In genomic region chr22:26406118-26406517, GRCh38 we compare ENCODE assay signal across 14 cellular contexts. TPM values are rescaled to one million over a fixed set of nuclear protein-coding genes. Genes with fewer than 3 reads are reported as not detected.
DNase-seq lines count a peak whose midpoint lies in the region; ATAC-seq lines count a peak whose summit lies in the region.
"Had no signal": no experiment of that assay in that cellular context is flagged by ENCODE, and none has a peak within 500 bp of the region (broad histone marks: within the 10 kb centered on the region; RNA-seq: fewer than 3 reads in every experiment).

No MANE protein-coding gene starts in this region.

- H3K4me2 ChIP-seq in Karpas-422 (ENCODE audit: low read depth, low read length, poor library complexity, severe bottlenecking): no peak overlapping the region
- H3K4me2 ChIP-seq: KMS-11, neural progenitor cell had no signal

- H3K9ac ChIP-seq in Karpas-422 (ENCODE audit: low read length): no peak overlapping the region
- H3K9ac ChIP-seq: KMS-11, neural progenitor cell had no signal

- H3K4me3 ChIP-seq in Karpas-422 (ENCODE audit: low read length): no peak overlapping the region
- H3K4me3 ChIP-seq: breast epithelium, neural progenitor cell had no signal

- no peak overlapping the region for H2AFZ ChIP-seq in Karpas-422 (ENCODE audit: low read length)
- H2AFZ ChIP-seq: neural progenitor cell had no signal

- H3K79me2 ChIP-seq in Karpas-422 (ENCODE audit: low read length): no peaks in the 10 kb centered on the region

- H3K9me3 ChIP-seq in Karpas-422 (ENCODE audit: low read length): no peaks in the 10 kb centered on the region
- H3K9me3 ChIP-seq: breast epithelium had no signal

- H3K27me3 ChIP-seq in Karpas-422 (ENCODE audit: low read length): no peaks in the 10 kb centered on the region

- peaks cover 12% of the 10 kb centered on the region for H3K4me1 ChIP-seq in Karpas-422 (ENCODE audit: low read length)
- H3K4me1 ChIP-seq: breast epithelium had no signal

- ATAC-seq in HG03469 (IDR thresholded peaks at IDR 0.05; ENCODE audit: unreplicated experiment): no peak

- no peaks in the 10 kb centered on the region for H3K36me3 ChIP-seq in Karpas-422 (ENCODE audit: insufficient read depth, low read length)
- H3K36me3 ChIP-seq: breast epithelium, neural progenitor cell had no signal

- DNase-seq in NCI-H1417 (lab: John Stamatoyannopoulos, UW) (peak in 2 of 3 experiments; percentile 1 to 13), NCI-H1417 treated with DMSO at 0.1 percent for 48 hours (lab: John Stamatoyannopoulos, UW) (no peak), Karpas-422 (peak; percentile 78), RKO (ENCODE audit: low spot score) (peak; percentile 40), hepatic stellate cell (ENCODE audit: low spot score) (peak; percentile 12), SK-N-DZ (ENCODE audit: low spot score) (no peak)
- no peak for DNase-seq in effector CD4-positive, alpha-beta T cell
- DNase-seq: activated CD4-positive, alpha-beta T cell treated with anti-CD3 and anti-CD28 coated beads for 4 hours; activated effector memory CD4-positive, alpha-beta T cell treated with Interleukin-2 at 50 U/mL for 16 hours; hippocampal formation had no signal

- no peak overlapping the region for H3K27ac ChIP-seq in Karpas-422 (ENCODE audit: low read length)
- H3K27ac ChIP-seq: breast epithelium, KMS-11, neural progenitor cell had no signal

- H3K9me2 ChIP-seq in Karpas-422 (replicated peaks; ENCODE audit: insufficient read depth, low read length): no peaks in the 10 kb centered on the region

- no peaks in the 10 kb centered on the region for H4K20me1 ChIP-seq in Karpas-422 (ENCODE audit: insufficient read depth, low read depth, low read length)

RNA-seq across cellular contexts. Expression of gene ASPHD2, which starts 22.9 kb away (rescaled TPM):
- total RNA-seq in Karpas-422 (2014; rRNA removed; shearing (Covaris generic); ENCODE audit: low replicate concordance): 30.7 and 33.3 TPM in 2 replicates
- polyA plus RNA-seq in SK-N-DZ (2014; cell fraction: cytosol; rRNA removed): 6.3 and 6.6 TPM in 2 replicates
- polyA plus RNA-seq in SK-N-DZ (2014; cell fraction: nucleus; rRNA removed): 1.8 and 2.7 TPM in 2 replicates

Comparison
In these comparisons a context has a peak if more than half of its experiments do, and no peak if none do; other contexts are left out.
1. DNase-seq: peak in NCI-H1417 (2 of 3), Karpas-422 (single experiment), RKO (single experiment) and hepatic stellate cell (single experiment); none in NCI-H1417 treated with DMSO at 0.1 percent for 48 hours (single experiment), effector CD4-positive, alpha-beta T cell (single experiment) and SK-N-DZ (single experiment).